1 cellular context compared by ENCODE assay signal in the genomic region with DNA sequence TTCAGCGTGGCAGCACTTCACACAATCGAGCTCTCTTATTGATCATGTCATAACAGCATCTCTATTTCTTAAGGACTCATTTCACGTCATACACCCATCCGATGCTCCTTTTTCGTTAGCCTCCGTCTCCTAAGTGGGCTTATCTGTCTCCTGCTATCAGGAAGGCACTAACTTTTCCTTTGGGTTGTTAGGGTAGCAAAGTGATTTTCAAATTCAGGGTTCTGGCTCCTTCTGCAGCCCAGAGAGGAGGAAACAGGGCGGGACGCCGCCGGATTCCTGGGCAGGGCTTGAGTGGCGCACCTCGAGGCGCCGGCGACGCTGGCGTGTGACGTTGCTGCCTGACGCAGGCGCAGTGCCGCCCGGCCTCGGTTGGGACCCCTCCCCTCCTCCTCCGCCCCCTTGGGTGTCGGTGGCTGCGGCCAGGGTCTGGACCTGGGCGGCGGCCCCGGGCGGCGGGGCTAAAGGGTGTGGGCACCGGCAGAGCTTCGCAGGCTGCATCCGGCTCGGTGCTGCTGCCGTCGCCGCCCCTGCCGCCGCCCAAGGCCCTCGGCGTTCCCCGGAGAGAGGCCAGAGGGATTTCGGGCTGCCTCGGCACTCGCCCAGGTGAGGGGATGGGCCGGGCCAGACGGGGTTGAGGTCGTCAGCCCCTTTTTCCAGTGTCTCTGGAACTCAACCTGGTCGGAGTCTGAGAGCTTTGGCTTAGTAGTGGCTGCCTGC.
TF ChIP-seq lines count a peak whose summit lies in the region.

A gene with protein sequence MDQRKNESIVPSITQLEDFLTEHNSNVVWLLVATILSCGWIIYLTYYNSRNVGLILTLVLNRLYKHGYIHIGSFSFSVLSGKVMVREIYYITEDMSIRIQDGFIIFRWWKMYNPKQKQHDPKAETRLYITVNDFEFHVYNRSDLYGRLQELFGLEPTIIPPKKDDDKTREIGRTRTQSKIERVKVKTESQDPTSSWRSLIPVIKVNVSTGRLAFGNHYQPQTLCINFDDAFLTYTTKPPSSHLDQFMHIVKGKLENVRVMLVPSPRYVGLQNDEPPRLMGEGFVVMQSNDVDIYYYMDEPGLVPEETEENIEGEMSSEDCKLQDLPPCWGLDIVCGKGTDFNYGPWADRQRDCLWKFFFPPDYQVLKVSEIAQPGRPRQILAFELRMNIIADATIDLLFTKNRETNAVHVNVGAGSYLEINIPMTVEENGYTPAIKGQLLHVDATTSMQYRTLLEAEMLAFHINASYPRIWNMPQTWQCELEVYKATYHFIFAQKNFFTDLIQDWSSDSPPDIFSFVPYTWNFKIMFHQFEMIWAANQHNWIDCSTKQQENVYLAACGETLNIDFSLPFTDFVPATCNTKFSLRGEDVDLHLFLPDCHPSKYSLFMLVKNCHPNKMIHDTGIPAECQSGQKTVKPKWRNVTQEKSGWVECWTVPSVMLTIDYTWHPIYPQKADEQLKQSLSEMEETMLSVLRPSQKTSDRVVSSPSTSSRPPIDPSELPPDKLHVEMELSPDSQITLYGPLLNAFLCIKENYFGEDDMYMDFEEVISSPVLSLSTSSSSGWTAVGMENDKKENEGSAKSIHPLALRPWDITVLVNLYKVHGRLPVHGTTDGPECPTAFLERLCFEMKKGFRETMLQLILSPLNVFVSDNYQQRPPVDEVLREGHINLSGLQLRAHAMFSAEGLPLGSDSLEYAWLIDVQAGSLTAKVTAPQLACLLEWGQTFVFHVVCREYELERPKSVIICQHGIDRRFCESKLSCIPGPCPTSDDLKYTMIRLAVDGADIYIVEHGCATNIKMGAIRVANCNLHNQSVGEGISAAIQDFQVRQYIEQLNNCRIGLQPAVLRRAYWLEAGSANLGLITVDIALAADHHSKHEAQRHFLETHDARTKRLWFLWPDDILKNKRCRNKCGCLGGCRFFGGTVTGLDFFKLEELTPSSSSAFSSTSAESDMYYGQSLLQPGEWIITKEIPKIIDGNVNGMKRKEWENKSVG (N-terminal part only) (plus strand): TSS at position 350 of the 717 bp plus-strand sequence. CDS start 18,317 bp downstream, outside the sequence.

TF ChIP-seq in HepG2, 621 proteins besides CTCF, POLR2A, EP300 and RAD21 (continued from another document and continues in another):
- TF ChIP-seq, protein P1, sequence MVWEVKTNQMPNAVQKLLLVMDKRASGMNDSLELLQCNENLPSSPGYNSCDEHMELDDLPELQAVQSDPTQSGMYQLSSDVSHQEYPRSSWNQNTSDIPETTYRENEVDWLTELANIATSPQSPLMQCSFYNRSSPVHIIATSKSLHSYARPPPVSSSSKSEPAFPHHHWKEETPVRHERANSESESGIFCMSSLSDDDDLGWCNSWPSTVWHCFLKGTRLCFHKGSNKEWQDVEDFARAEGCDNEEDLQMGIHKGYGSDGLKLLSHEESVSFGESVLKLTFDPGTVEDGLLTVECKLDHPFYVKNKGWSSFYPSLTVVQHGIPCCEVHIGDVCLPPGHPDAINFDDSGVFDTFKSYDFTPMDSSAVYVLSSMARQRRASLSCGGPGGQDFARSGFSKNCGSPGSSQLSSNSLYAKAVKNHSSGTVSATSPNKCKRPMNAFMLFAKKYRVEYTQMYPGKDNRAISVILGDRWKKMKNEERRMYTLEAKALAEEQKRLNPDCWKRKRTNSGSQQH (CRISPR knock-in tag; IDR thresholded peaks at IDR 0.05; ENCODE audit: low read depth) = no peak
- TF ChIP-seq, protein P2, sequence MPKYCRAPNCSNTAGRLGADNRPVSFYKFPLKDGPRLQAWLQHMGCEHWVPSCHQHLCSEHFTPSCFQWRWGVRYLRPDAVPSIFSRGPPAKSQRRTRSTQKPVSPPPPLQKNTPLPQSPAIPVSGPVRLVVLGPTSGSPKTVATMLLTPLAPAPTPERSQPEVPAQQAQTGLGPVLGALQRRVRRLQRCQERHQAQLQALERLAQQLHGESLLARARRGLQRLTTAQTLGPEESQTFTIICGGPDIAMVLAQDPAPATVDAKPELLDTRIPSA (CRISPR knock-in tag; IDR thresholded peaks at IDR 0.05; ENCODE audit: borderline replicate concordance) = no peak
- TF ChIP-seq BRD4 (CRISPR knock-in tag; IDR thresholded peaks at IDR 0.05) = no peak
- TF ChIP-seq REXO4 (CRISPR knock-in tag; IDR thresholded peaks at IDR 0.05; ENCODE audit: borderline replicate concordance) = no peak
- no peak for TF ChIP-seq ONECUT2 (CRISPR knock-in tag; IDR thresholded peaks at IDR 0.05)
- no peak for TF ChIP-seq ZNF460 (CRISPR knock-in tag; IDR thresholded peaks at IDR 0.05; ENCODE audit: borderline replicate concordance)
- TF ChIP-seq HMGA1 (CRISPR knock-in tag; conservative IDR thresholded peaks at IDR 0.05) = no peak
- TF ChIP-seq, protein P3, sequence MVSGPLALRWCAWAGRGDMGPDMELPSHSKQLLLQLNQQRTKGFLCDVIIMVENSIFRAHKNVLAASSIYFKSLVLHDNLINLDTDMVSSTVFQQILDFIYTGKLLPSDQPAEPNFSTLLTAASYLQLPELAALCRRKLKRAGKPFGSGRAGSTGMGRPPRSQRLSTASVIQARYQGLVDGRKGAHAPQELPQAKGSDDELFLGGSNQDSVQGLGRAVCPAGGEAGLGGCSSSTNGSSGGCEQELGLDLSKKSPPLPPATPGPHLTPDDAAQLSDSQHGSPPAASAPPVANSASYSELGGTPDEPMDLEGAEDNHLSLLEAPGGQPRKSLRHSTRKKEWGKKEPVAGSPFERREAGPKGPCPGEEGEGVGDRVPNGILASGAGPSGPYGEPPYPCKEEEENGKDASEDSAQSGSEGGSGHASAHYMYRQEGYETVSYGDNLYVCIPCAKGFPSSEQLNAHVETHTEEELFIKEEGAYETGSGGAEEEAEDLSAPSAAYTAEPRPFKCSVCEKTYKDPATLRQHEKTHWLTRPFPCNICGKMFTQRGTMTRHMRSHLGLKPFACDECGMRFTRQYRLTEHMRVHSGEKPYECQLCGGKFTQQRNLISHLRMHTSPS (CRISPR knock-in tag; IDR thresholded peaks at IDR 0.05; ENCODE audit: low read depth) = no peak
- TF ChIP-seq EEA1 (CRISPR knock-in tag; IDR thresholded peaks at IDR 0.05; ENCODE audit: borderline replicate concordance) = no peak
- TF ChIP-seq SP4 (CRISPR knock-in tag; IDR thresholded peaks at IDR 0.05) = peak; percentile 63; the same call in 1 of the 2 replicates
- no peak for TF ChIP-seq NFIC (IDR thresholded peaks at IDR 0.05; ENCODE audit: low read length)
- no peak for TF ChIP-seq SMAD3 (CRISPR knock-in tag; IDR thresholded peaks at IDR 0.05)
- TF ChIP-seq ATRX (CRISPR knock-in tag; IDR thresholded peaks at IDR 0.05; ENCODE audit: borderline replicate concordance) = no peak
- TF ChIP-seq, protein P4, sequence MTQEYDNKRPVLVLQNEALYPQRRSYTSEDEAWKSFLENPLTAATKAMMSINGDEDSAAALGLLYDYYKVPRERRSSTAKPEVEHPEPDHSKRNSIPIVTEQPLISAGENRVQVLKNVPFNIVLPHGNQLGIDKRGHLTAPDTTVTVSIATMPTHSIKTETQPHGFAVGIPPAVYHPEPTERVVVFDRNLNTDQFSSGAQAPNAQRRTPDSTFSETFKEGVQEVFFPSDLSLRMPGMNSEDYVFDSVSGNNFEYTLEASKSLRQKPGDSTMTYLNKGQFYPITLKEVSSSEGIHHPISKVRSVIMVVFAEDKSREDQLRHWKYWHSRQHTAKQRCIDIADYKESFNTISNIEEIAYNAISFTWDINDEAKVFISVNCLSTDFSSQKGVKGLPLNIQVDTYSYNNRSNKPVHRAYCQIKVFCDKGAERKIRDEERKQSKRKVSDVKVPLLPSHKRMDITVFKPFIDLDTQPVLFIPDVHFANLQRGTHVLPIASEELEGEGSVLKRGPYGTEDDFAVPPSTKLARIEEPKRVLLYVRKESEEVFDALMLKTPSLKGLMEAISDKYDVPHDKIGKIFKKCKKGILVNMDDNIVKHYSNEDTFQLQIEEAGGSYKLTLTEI (CRISPR knock-in tag; conservative IDR thresholded peaks at IDR 0.05) = no peak
- peak; percentile 64; the same call in 1 of the 2 replicates for TF ChIP-seq ZNF124 (CRISPR knock-in tag; IDR thresholded peaks at IDR 0.05)
- TF ChIP-seq, protein P5, sequence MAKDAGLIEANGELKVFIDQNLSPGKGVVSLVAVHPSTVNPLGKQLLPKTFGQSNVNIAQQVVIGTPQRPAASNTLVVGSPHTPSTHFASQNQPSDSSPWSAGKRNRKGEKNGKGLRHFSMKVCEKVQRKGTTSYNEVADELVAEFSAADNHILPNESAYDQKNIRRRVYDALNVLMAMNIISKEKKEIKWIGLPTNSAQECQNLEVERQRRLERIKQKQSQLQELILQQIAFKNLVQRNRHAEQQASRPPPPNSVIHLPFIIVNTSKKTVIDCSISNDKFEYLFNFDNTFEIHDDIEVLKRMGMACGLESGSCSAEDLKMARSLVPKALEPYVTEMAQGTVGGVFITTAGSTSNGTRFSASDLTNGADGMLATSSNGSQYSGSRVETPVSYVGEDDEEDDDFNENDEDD (CRISPR knock-in tag; IDR thresholded peaks at IDR 0.05; ENCODE audit: borderline replicate concordance) = peak; percentile 61; the same call in 1 of the 2 replicates
- peak; percentile 40; the same call in 1 of the 2 replicates for TF ChIP-seq HCFC1 (IDR thresholded peaks at IDR 0.05; ENCODE audit: low read depth, low read length)
- no peak for TF ChIP-seq MAF1 (CRISPR knock-in tag; IDR thresholded peaks at IDR 0.05; ENCODE audit: borderline replicate concordance)
- no peak for TF ChIP-seq XBP1 (CRISPR knock-in tag; IDR thresholded peaks at IDR 0.05)
- TF ChIP-seq BORCS8-MEF2B (CRISPR knock-in tag; IDR thresholded peaks at IDR 0.05) = peak; percentile 20; the same call in 1 of the 2 replicates
- TF ChIP-seq, protein P6, sequence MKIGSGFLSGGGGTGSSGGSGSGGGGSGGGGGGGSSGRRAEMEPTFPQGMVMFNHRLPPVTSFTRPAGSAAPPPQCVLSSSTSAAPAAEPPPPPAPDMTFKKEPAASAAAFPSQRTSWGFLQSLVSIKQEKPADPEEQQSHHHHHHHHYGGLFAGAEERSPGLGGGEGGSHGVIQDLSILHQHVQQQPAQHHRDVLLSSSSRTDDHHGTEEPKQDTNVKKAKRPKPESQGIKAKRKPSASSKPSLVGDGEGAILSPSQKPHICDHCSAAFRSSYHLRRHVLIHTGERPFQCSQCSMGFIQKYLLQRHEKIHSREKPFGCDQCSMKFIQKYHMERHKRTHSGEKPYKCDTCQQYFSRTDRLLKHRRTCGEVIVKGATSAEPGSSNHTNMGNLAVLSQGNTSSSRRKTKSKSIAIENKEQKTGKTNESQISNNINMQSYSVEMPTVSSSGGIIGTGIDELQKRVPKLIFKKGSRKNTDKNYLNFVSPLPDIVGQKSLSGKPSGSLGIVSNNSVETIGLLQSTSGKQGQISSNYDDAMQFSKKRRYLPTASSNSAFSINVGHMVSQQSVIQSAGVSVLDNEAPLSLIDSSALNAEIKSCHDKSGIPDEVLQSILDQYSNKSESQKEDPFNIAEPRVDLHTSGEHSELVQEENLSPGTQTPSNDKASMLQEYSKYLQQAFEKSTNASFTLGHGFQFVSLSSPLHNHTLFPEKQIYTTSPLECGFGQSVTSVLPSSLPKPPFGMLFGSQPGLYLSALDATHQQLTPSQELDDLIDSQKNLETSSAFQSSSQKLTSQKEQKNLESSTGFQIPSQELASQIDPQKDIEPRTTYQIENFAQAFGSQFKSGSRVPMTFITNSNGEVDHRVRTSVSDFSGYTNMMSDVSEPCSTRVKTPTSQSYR (CRISPR knock-in tag; IDR thresholded peaks at IDR 0.05; ENCODE audit: borderline replicate concordance) = no peak; the same call in 1 of the 2 replicates
- TF ChIP-seq, protein P7, sequence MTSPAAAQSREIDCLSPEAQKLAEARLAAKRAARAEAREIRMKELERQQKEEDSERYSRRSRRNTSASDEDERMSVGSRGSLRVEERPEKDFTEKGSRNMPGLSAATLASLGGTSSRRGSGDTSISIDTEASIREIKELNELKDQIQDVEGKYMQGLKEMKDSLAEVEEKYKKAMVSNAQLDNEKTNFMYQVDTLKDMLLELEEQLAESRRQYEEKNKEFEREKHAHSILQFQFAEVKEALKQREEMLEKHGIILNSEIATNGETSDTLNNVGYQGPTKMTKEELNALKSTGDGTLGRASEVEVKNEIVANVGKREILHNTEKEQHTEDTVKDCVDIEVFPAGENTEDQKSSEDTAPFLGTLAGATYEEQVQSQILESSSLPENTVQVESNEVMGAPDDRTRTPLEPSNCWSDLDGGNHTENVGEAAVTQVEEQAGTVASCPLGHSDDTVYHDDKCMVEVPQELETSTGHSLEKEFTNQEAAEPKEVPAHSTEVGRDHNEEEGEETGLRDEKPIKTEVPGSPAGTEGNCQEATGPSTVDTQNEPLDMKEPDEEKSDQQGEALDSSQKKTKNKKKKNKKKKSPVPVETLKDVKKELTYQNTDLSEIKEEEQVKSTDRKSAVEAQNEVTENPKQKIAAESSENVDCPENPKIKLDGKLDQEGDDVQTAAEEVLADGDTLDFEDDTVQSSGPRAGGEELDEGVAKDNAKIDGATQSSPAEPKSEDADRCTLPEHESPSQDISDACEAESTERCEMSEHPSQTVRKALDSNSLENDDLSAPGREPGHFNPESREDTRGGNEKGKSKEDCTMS (CRISPR knock-in tag; conservative IDR thresholded peaks at IDR 0.05) = no peak
- 0 out of 2 replicates have a peak, but pooled peaks have one; percentile 26 for TF ChIP-seq CC2D1A (CRISPR knock-in tag; IDR thresholded peaks at IDR 0.05)
- TF ChIP-seq, protein P8, sequence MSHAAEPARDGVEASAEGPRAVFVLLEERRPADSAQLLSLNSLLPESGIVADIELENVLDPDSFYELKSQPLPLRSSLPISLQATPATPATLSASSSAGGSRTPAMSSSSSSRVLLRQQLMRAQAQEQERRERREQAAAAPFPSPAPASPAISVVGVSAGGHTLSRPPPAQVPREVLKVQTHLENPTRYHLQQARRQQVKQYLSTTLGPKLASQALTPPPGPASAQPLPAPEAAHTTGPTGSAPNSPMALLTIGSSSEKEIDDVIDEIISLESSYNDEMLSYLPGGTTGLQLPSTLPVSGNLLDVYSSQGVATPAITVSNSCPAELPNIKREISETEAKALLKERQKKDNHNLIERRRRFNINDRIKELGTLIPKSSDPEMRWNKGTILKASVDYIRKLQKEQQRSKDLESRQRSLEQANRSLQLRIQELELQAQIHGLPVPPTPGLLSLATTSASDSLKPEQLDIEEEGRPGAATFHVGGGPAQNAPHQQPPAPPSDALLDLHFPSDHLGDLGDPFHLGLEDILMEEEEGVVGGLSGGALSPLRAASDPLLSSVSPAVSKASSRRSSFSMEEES (CRISPR knock-in tag; IDR thresholded peaks at IDR 0.05) = no peak; the same call in 1 of the 2 replicates
- no peak for TF ChIP-seq RAD51 (IDR thresholded peaks at IDR 0.05; ENCODE audit: borderline replicate concordance)
- TF ChIP-seq ZNF138 (CRISPR knock-in tag; IDR thresholded peaks at IDR 0.05; ENCODE audit: low read depth) = no peak
- no peak for TF ChIP-seq PPARG (CRISPR knock-in tag; conservative IDR thresholded peaks at IDR 0.05)
- TF ChIP-seq ZNF3 (CRISPR knock-in tag; IDR thresholded peaks at IDR 0.05) = no peak
- peak; percentile 36; the same call in 1 of the 2 replicates for TF ChIP-seq ZNF614 (CRISPR knock-in tag; IDR thresholded peaks at IDR 0.05; ENCODE audit: borderline replicate concordance)
- TF ChIP-seq, protein P9, sequence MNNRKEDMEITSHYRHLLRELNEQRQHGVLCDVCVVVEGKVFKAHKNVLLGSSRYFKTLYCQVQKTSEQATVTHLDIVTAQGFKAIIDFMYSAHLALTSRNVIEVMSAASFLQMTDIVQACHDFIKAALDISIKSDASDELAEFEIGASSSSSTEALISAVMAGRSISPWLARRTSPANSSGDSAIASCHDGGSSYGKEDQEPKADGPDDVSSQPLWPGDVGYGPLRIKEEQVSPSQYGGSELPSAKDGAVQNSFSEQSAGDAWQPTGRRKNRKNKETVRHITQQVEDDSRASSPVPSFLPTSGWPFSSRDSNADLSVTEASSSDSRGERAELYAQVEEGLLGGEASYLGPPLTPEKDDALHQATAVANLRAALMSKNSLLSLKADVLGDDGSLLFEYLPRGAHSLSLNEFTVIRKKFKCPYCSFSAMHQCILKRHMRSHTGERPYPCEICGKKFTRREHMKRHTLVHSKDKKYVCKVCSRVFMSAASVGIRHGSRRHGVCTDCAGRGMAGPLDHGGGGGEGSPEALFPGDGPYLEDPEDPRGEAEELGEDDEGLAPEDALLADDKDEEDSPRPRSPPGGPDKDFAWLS (CRISPR knock-in tag; IDR thresholded peaks at IDR 0.05; ENCODE audit: borderline replicate concordance) = no peak
- no peak for TF ChIP-seq ZNF207 (IDR thresholded peaks at IDR 0.05; ENCODE audit: borderline replicate concordance)
- peak; percentile 91 for TF ChIP-seq CREB1 (IDR thresholded peaks at IDR 0.05)
- peak; percentile 94 for TF ChIP-seq CREB1 (CRISPR knock-in tag; IDR thresholded peaks at IDR 0.05)
- no peak for TF ChIP-seq ZNF839 (CRISPR knock-in tag; IDR thresholded peaks at IDR 0.05; ENCODE audit: borderline replicate concordance)
